Comparison of ENCODE assay signal across 12 cellular contexts in genomic region chr22:49616356-49617231, GRCh38.
DNase-seq lines count a peak whose midpoint lies in the region; ATAC-seq and TF ChIP-seq lines count a peak whose summit lies in the region.
"Had no signal": no experiment of that assay in that cellular context is flagged by ENCODE, and none has a peak within 500 bp of the region (broad histone marks: within the 10 kb centered on the region; RNA-seq: fewer than 3 reads in every experiment).

No MANE protein-coding gene starts in this region.

- no peaks in the 10 kb centered on the region for H3K9me3 ChIP-seq in right cardiac atrium (ENCODE audit: control insufficient read depth, low read length)
- no peaks in the 10 kb centered on the region for H3K9me3 ChIP-seq in RWPE2 (ENCODE audit: severe bottlenecking)
- peaks cover 4% of the 10 kb centered on the region for H3K9me3 ChIP-seq in mucosa of descending colon

- H3K27me3 ChIP-seq in right cardiac atrium (ENCODE audit: control insufficient read depth, insufficient read depth) = no peaks in the 10 kb centered on the region
- peaks cover 3% of the 10 kb centered on the region for H3K27me3 ChIP-seq in RWPE2 (ENCODE audit: insufficient read depth, poor library complexity, severe bottlenecking)

- no peak overlapping the region for H3K27ac ChIP-seq in right cardiac atrium (ENCODE audit: low read length)
- no peak overlapping the region for H3K27ac ChIP-seq in RWPE2 (ENCODE audit: poor library complexity, severe bottlenecking)
- H3K27ac ChIP-seq: SJCRH30 had no signal

- ATAC-seq in right cardiac atrium (no peak), left cardiac atrium (no peak), RWPE2 (ENCODE audit: low read depth) (no peak), mucosa of descending colon (no peak), HG03432 (IDR thresholded peaks at IDR 0.05; ENCODE audit: unreplicated experiment) (no peak)
- ATAC-seq: Panc1 had no signal

- DNase-seq in right cardiac atrium (peak in 2 of 3 donors; percentile 36 to 41), left cardiac atrium (no peak), RWPE2 (ENCODE audit: low spot score) (peak; percentile 32), mucosa of descending colon (peak in 2 of 3 donors; percentile 12 to 39), cerebellar cortex (ENCODE audit: low spot score) (no peak), NCI-H748 treated with DMSO at 0.1 percent for 48 hours (lab: John Stamatoyannopoulos, UW) (no peak)
- DNase-seq: DMS 273 treated with DMSO at 0.1 percent for 48 hours, NCI-H1930, NCI-H2171 treated with DMSO at 0.1 percent for 48 hours, SJCRH30 had no signal

- intact Hi-C loops in right cardiac atrium (cut with DNase I) (no loop called here), left cardiac atrium (cut with DNase I) (no loop called here), mucosa of descending colon (cut with DNase I, micrococcal nuclease) (no loop called here)

- no peak for TF ChIP-seq CTCF in RWPE2 (IDR thresholded peaks at IDR 0.05; ENCODE audit: poor library complexity, severe bottlenecking)
- no peak for TF ChIP-seq CTCF in mucosa of descending colon (IDR thresholded peaks at IDR 0.05)

- H3K4me1 ChIP-seq in right cardiac atrium (ENCODE audit: control insufficient read depth, insufficient read depth, low read length) = no peaks in the 10 kb centered on the region
- H3K4me1 ChIP-seq in RWPE2 (ENCODE audit: insufficient read depth, poor library complexity, severe bottlenecking) = no peaks in the 10 kb centered on the region
- H3K4me1 ChIP-seq in mucosa of descending colon (ENCODE audit: low read depth) = no peaks in the 10 kb centered on the region
- H3K4me1 ChIP-seq: SJCRH30 had no signal

- H3K4me3 ChIP-seq in right cardiac atrium (ENCODE audit: low read length) = no peak overlapping the region
- no peak overlapping the region for H3K4me3 ChIP-seq in RWPE2 (ENCODE audit: severe bottlenecking)
- H3K4me3 ChIP-seq in mucosa of descending colon = no peak overlapping the region
- H3K4me3 ChIP-seq: SJCRH30 had no signal

- WGBS in right cardiac atrium = 94% methylated on average over 37 of the region's 37 CpGs

- H3K36me3 ChIP-seq in RWPE2 (ENCODE audit: low read depth) = no peaks in the 10 kb centered on the region
- no peaks in the 10 kb centered on the region for H3K36me3 ChIP-seq in mucosa of descending colon (ENCODE audit: low read depth)
- H3K36me3 ChIP-seq: SJCRH30 had no signal

Comparison
In these comparisons a context has a peak if more than half of its experiments do, and no peak if none do; other contexts are left out.
1. DNase-seq: peak in right cardiac atrium (2 of 3), RWPE2 (single experiment) and mucosa of descending colon (2 of 3); none in left cardiac atrium (single experiment), cerebellar cortex (single experiment) and NCI-H748 treated with DMSO at 0.1 percent for 48 hours (single experiment).